In the genomic region with DNA sequence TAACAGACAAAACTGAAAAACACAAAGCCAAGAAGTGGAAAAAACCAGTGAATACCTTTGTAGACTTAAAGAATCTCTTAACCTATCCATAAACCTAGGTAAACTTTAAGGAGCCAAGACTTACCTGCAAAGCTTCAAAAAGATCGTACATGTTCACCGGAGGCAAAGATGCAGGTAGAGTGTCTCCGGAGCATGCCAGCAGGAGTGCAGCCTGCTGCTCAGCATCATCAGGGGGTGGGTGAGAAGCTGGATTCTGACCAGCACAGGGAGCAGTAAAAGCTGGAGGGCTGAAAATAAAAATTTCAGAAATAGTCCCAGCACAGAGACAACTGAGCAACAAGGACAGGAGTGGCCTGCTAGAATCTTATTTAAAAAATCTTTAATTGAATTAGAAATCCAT, we compare ENCODE assay signal across 15 cellular contexts. TPM values are rescaled to one million over a fixed set of nuclear protein-coding genes. Genes with fewer than 3 reads are reported as not detected.
DNase-seq lines count a peak whose midpoint lies in the region; ATAC-seq, FAIRE-seq and TF ChIP-seq lines count a peak whose summit lies in the region.
"Had no signal": no experiment of that assay in that cellular context is flagged by ENCODE, and none has a peak within 500 bp of the region (broad histone marks: within the 10 kb centered on the region; RNA-seq: fewer than 3 reads in every experiment).

No MANE protein-coding gene starts in this region.

- H3K27ac Mint-ChIP-seq in naive thymus-derived CD4-positive, alpha-beta T cell: peak overlapping the region in 6 of 9 donors; percentile 17 to 67 (median 48)
- H3K27ac Mint-ChIP-seq: B cell had no signal

- ATAC-seq in heart left ventricle: no peak
- ATAC-seq in naive thymus-derived CD4-positive, alpha-beta T cell: no peak

- 87 to 94% (median 93%) methylated on average over 3 of the region's 3 CpGs for WGBS in heart left ventricle, 4 donors

- H3K36me3 ChIP-seq in cardiac muscle cell (peaks cover 61% of the 10 kb centered on the region), heart left ventricle (peaks cover 0 to 99% (median 97%) of the 10 kb centered on the region in 9 donors)
- H3K36me3 ChIP-seq in naive thymus-derived CD4-positive, alpha-beta T cell (ENCODE audit: control insufficient read depth in 2 of 3, insufficient read depth in 3 of 3, low read length in 3 of 3): peaks cover 0 to 80% (median 3%) of the 10 kb centered on the region in 3 experiments

- FAIRE-seq in GM19239 (lab: Jason Lieb, UNC): no peak

- H3K9me3 ChIP-seq in cardiac muscle cell (ENCODE audit: low read depth) (no peaks in the 10 kb centered on the region), heart left ventricle (no peaks in the 10 kb centered on the region)
- H3K9me3 ChIP-seq in naive thymus-derived CD4-positive, alpha-beta T cell (ENCODE audit: control insufficient read depth in 2 of 3, low read length in 3 of 3): no peaks in the 10 kb centered on the region

- peaks cover 6 to 54% (median 22%) of the 10 kb centered on the region in 5 donors for H3K36me3 Mint-ChIP-seq in naive thymus-derived CD4-positive, alpha-beta T cell

- intact Hi-C loops in heart left ventricle (cut with DNase I): no loop called here
- intact Hi-C loops in naive thymus-derived CD4-positive, alpha-beta T cell (cut with micrococcal nuclease): no loop called here

- TF ChIP-seq CTCF in cardiac muscle cell (IDR thresholded peaks at IDR 0.05; ENCODE audit: low read depth, low read length) (no peak), heart left ventricle (IDR thresholded peaks at IDR 0.05) (no peak)

- no peaks in the 10 kb centered on the region for H3K27me3 ChIP-seq in cardiac muscle cell
- H3K27me3 ChIP-seq in heart left ventricle: no peaks in the 10 kb centered on the region
- no peaks in the 10 kb centered on the region for H3K27me3 ChIP-seq in naive thymus-derived CD4-positive, alpha-beta T cell (ENCODE audit: control insufficient read depth in 2 of 2, insufficient read depth in 2 of 2, low read length in 2 of 2)

- H3K4me3 ChIP-seq in cardiac muscle cell (no peak overlapping the region), heart left ventricle (no peak overlapping the region)
- H3K4me3 ChIP-seq in naive thymus-derived CD4-positive, alpha-beta T cell (ENCODE audit: low read length): no peak overlapping the region

- CTCF ChIA-PET in naive thymus-derived CD4-positive, alpha-beta T cell (lab: Charles Lee): no interaction called here

- POLR2A ChIA-PET in naive thymus-derived CD4-positive, alpha-beta T cell (lab: Charles Lee): no interaction called here

- H3K27me3 Mint-ChIP-seq in naive thymus-derived CD4-positive, alpha-beta T cell: no peaks in the 10 kb centered on the region
- H3K27me3 Mint-ChIP-seq: B cell had no signal

- peaks cover 4 to 24% (median 14%) of the 10 kb centered on the region in 7 donors for H3K4me1 Mint-ChIP-seq in naive thymus-derived CD4-positive, alpha-beta T cell

- H3K4me1 ChIP-seq in cardiac muscle cell (ENCODE audit: low read depth) (no peaks in the 10 kb centered on the region), heart left ventricle (peaks cover 0 to 14% (median 0%) of the 10 kb centered on the region in 12 donors)
- no peaks in the 10 kb centered on the region for H3K4me1 ChIP-seq in naive thymus-derived CD4-positive, alpha-beta T cell (ENCODE audit: control insufficient read depth in 2 of 2, insufficient read depth in 2 of 2, low read length in 2 of 2)

- H3K9me3 Mint-ChIP-seq in naive thymus-derived CD4-positive, alpha-beta T cell: no peaks in the 10 kb centered on the region

- no peak overlapping the region for H3K4me3 Mint-ChIP-seq in naive thymus-derived CD4-positive, alpha-beta T cell
- H3K4me3 Mint-ChIP-seq: B cell had no signal

- DNase-seq in cardiac muscle cell (ENCODE audit: low read depth in 1 of 2, low spot score in 1 of 2) (no peak), heart left ventricle (no peak), GM19239 (ENCODE audit: insufficient read length, low spot score) (no peak)
- no peak for DNase-seq in naive thymus-derived CD4-positive, alpha-beta T cell
- DNase-seq in activated effector memory CD4-positive, alpha-beta T cell treated with anti-CD3 and anti-CD28 coated beads, Interleukin-2, amount 50 U/mL, for 16 hours: no peak
- no peak for DNase-seq in activated CD8-positive, alpha-beta memory T cell treated with anti-CD3 and anti-CD28 coated beads, Interleukin-2, amount 50 U/mL, for 4 hours
- DNase-seq: DMS 273 treated with DMSO at 0.1 percent for 48 hours, H7, NCI-H146, NCI-H2227 treated with DMSO at 0.1 percent for 48 hours, NCI-H526 had no signal

- H3K27ac ChIP-seq in cardiac muscle cell: peak overlapping the region; percentile 65
- H3K27ac ChIP-seq in heart left ventricle: no peak overlapping the region
- peak overlapping the region; percentile 85 for H3K27ac ChIP-seq in angular gyrus (ENCODE audit: low read depth, low read length)
- H3K27ac ChIP-seq in naive thymus-derived CD4-positive, alpha-beta T cell (ENCODE audit: low read depth, low read length): no peak overlapping the region
- H3K27ac ChIP-seq: HL-60, RWPE1 had no signal

- no peak for TF ChIP-seq POLR2A in heart left ventricle (IDR thresholded peaks at IDR 0.05)

RNA-seq across cellular contexts. Expression of gene TADA1, which starts 18.1 kb away (rescaled TPM):
- total RNA-seq in cardiac muscle cell: 11.6 and 18.3 TPM in 2 replicates
- polyA plus RNA-seq in cardiac muscle cell: 15.9 and 32.3 TPM in 2 replicates
- 10 to 100 TPM in 3 of 9 donors, 1 to 10 TPM in 6; 7.2 to 10.8 (median 9.3) TPM for total RNA-seq in heart left ventricle
- polyA plus RNA-seq in heart left ventricle: 1 to 10 TPM; 5.6 to 9.4 TPM
- 10 to 100 TPM in 4 of 5 experiments, 1 to 10 TPM in 1; 9.4 to 16.2 (median 15.6) TPM for total RNA-seq in naive thymus-derived CD4-positive, alpha-beta T cell
- polyA plus RNA-seq in naive thymus-derived CD4-positive, alpha-beta T cell: 10 to 100 TPM; 17.9 to 23.1 TPM

RNA-seq across cellular contexts. Expression of gene POGK, which starts 18.7 kb away (rescaled TPM):
- total RNA-seq in cardiac muscle cell (37.2 and 39.6 TPM in 2 replicates), heart left ventricle (10 to 100 TPM; 12.1 to 20.8 (median 16.6) TPM)
- polyA plus RNA-seq in cardiac muscle cell (21.7 and 30.0 TPM in 2 replicates), heart left ventricle (1 to 10 TPM; 6.0 to 9.9 TPM)
- total RNA-seq in naive thymus-derived CD4-positive, alpha-beta T cell: 10 to 100 TPM; 24.7 to 38.7 (median 36.9) TPM
- 10 to 100 TPM; 14.4 to 19.6 TPM for polyA plus RNA-seq in naive thymus-derived CD4-positive, alpha-beta T cell

Comparison
In these comparisons a context has a peak if more than half of its experiments do, and no peak if none do; other contexts are left out.
1. H3K27ac ChIP-seq: peak in cardiac muscle cell (single experiment) and angular gyrus (single experiment); none in heart left ventricle (0 of 12) and naive thymus-derived CD4-positive, alpha-beta T cell (single experiment).